Comparison of ENCODE assay signal across 12 cellular contexts in genomic region chr11:64238076-64238475, GRCh38. TPM values are rescaled to one million over a fixed set of nuclear protein-coding genes. Genes with fewer than 3 reads are reported as not detected.
DNase-seq lines count a peak whose midpoint lies in the region; ATAC-seq, FAIRE-seq and TF ChIP-seq lines count a peak whose summit lies in the region.
"Had no signal": no experiment of that assay in that cellular context is flagged by ENCODE, and none has a peak within 500 bp of the region (broad histone marks: within the 10 kb centered on the region; RNA-seq: fewer than 3 reads in every experiment).

No MANE protein-coding gene starts in this region.

- H3K4me3 Mint-ChIP-seq in CD4-positive, CD25-positive, alpha-beta regulatory T cell = peak overlapping the region in 3 of 4 donors; percentile 38 to 87 (median 83)
- H3K4me3 Mint-ChIP-seq in astrocyte (ENCODE audit: unreplicated experiment) = no peak overlapping the region
- H3K4me3 Mint-ChIP-seq in neural crest cell = peak overlapping the region; percentile 86
- H3K4me3 Mint-ChIP-seq: activated T-cell treated with anti-CD3 and anti-CD28 coated beads, Interleukin-2, amount 50 U/mL, for 4 hours had no signal

- no peaks in the 10 kb centered on the region for H3K27me3 ChIP-seq in CD4-positive, CD25-positive, alpha-beta regulatory T cell (ENCODE audit: control insufficient read depth, insufficient read depth, low read length)
- no peaks in the 10 kb centered on the region for H3K27me3 ChIP-seq in HCT116 (ENCODE audit: insufficient read depth, low read length)
- H3K27me3 ChIP-seq in astrocyte (ENCODE audit: insufficient read depth, low read length) = no peaks in the 10 kb centered on the region
- H3K27me3 ChIP-seq: heart left ventricle had no signal

- H3K9me2 ChIP-seq in HCT116 (ENCODE audit: insufficient read depth) = no peaks in the 10 kb centered on the region

- peaks cover 0 to 42% (median 17%) of the 10 kb centered on the region in 4 donors for H3K4me1 Mint-ChIP-seq in CD4-positive, CD25-positive, alpha-beta regulatory T cell
- peaks cover 6% of the 10 kb centered on the region for H3K4me1 Mint-ChIP-seq in astrocyte (ENCODE audit: low read depth, unreplicated experiment)
- peaks cover 20% of the 10 kb centered on the region for H3K4me1 Mint-ChIP-seq in neural crest cell

- no peak for ATAC-seq in CD4-positive, CD25-positive, alpha-beta regulatory T cell (ENCODE audit: low read depth in 2 of 2)
- ATAC-seq in HCT116 (no peak), HG03039 (IDR thresholded peaks at IDR 0.05; ENCODE audit: unreplicated experiment) (no peak), GM18511 (IDR thresholded peaks at IDR 0.05; ENCODE audit: unreplicated experiment) (no peak), GM19452 (IDR thresholded peaks at IDR 0.05; ENCODE audit: unreplicated experiment) (no peak)
- ATAC-seq: activated T-cell treated with anti-CD3 and anti-CD28 coated beads, Interleukin-2, amount 50 U/mL, for 4 hours; heart left ventricle had no signal

- 0 out of 2 replicates have a peak overlapping the region, but pooled peaks have one; percentile 30 for H3K9ac ChIP-seq in HCT116 (ENCODE audit: low read length)
- H3K9ac ChIP-seq in astrocyte (ENCODE audit: low read length) = peak overlapping the region; percentile 26

- CTCF ChIA-PET in HCT116 (lab: Charles Lee) = no interaction called here

- TF ChIP-seq CTCF in HCT116 (IDR thresholded peaks at IDR 0.05 in 2 of 3, conservative IDR thresholded peaks at IDR 0.05 in 1 of 3; ENCODE audit: borderline replicate concordance in 1 of 3, insufficient read depth in 1 of 3, low read depth in 2 of 3, low read length in 2 of 3) (no peak), astrocyte (IDR thresholded peaks at IDR 0.05; ENCODE audit: insufficient read depth, low read depth, low read length) (no peak), neural crest cell (conservative IDR thresholded peaks at IDR 0.05) (no peak)

- BruUV-seq in HCT116 (replicated peaks; lab: Mats Ljungman, UMichigan) = no TSS peak

- POLR2A ChIA-PET in HCT116 (lab: Charles Lee) = no interaction called here

- H3K4me1 ChIP-seq in CD4-positive, CD25-positive, alpha-beta regulatory T cell (ENCODE audit: control insufficient read depth, insufficient read depth, low read length, poor library complexity, severe bottlenecking) = peaks cover 39% of the 10 kb centered on the region
- peaks cover 27 to 58% of the 10 kb centered on the region in 2 experiments for H3K4me1 ChIP-seq in HCT116 (ENCODE audit: control insufficient read depth in 1 of 2, insufficient read depth in 2 of 2, low read length in 2 of 2)
- H3K4me1 ChIP-seq in astrocyte (ENCODE audit: insufficient read depth, low read length) = peaks cover 27% of the 10 kb centered on the region

- H3K79me2 ChIP-seq in HCT116 (ENCODE audit: insufficient read depth, low read length) = peaks cover 23% of the 10 kb centered on the region
- peaks cover 22% of the 10 kb centered on the region for H3K79me2 ChIP-seq in astrocyte (ENCODE audit: insufficient read depth, low read length)

- TF ChIP-seq POLR2A in HCT116 (IDR thresholded peaks at IDR 0.05; ENCODE audit: borderline replicate concordance, extremely low read depth, insufficient read depth, insufficient read length) = no peak

- H3K4me3 ChIP-seq in CD4-positive, CD25-positive, alpha-beta regulatory T cell (ENCODE audit: low read depth, low read length) = no peak overlapping the region
- H3K4me3 ChIP-seq in HCT116 (replicated peaks in 1 of 2; ENCODE audit: low read depth in 1 of 2, low read length in 2 of 2) = no peak overlapping the region
- H3K4me3 ChIP-seq in astrocyte (ENCODE audit: insufficient read depth, low read depth, low read length) = no peak overlapping the region
- H3K4me3 ChIP-seq: heart left ventricle had no signal

- no peaks in the 10 kb centered on the region for H3K9me3 Mint-ChIP-seq in CD4-positive, CD25-positive, alpha-beta regulatory T cell
- H3K9me3 Mint-ChIP-seq in astrocyte (ENCODE audit: unreplicated experiment) (no peaks in the 10 kb centered on the region), neural crest cell (no peaks in the 10 kb centered on the region)
- H3K9me3 Mint-ChIP-seq: activated T-cell treated with anti-CD3 and anti-CD28 coated beads, Interleukin-2, amount 50 U/mL, for 4 hours had no signal

- H4K20me1 ChIP-seq in HCT116 (ENCODE audit: insufficient read depth) (no peaks in the 10 kb centered on the region), astrocyte (ENCODE audit: insufficient read depth, low read length) (peaks cover 17% of the 10 kb centered on the region)

- DNase-seq in CD4-positive, CD25-positive, alpha-beta regulatory T cell = no peak
- DNase-seq in HCT116 (ENCODE audit: low read depth, low spot score) (no peak), astrocyte (ENCODE audit: low read depth) (no peak), neural crest cell (ENCODE audit: low read depth, low spot score) (no peak), NCI-H2227 treated with DMSO at 0.1 percent for 48 hours (lab: John Stamatoyannopoulos, UW) (no peak)
- DNase-seq: activated T-cell treated with anti-CD3 and anti-CD28 coated beads, Interleukin-2, amount 50 U/mL, for 4 hours; dermis blood vessel endothelial cell; KBM-7 had no signal

- H3K27ac Mint-ChIP-seq in CD4-positive, CD25-positive, alpha-beta regulatory T cell = peak overlapping the region in 2 of 3 donors; percentile 17 to 86
- no peak overlapping the region for H3K27ac Mint-ChIP-seq in astrocyte (ENCODE audit: unreplicated experiment)
- no peak overlapping the region for H3K27ac Mint-ChIP-seq in neural crest cell (ENCODE audit: unreplicated experiment)

- FAIRE-seq in astrocyte (lab: Jason Lieb, UNC) = no peak

- no peaks in the 10 kb centered on the region for H3K36me3 Mint-ChIP-seq in CD4-positive, CD25-positive, alpha-beta regulatory T cell
- no peaks in the 10 kb centered on the region for H3K36me3 Mint-ChIP-seq in astrocyte (ENCODE audit: low read depth, unreplicated experiment)
- peaks cover 3% of the 10 kb centered on the region for H3K36me3 Mint-ChIP-seq in neural crest cell (ENCODE audit: low read depth)

- H3K27me3 Mint-ChIP-seq in CD4-positive, CD25-positive, alpha-beta regulatory T cell = no peaks in the 10 kb centered on the region
- H3K27me3 Mint-ChIP-seq in astrocyte (ENCODE audit: low read depth, unreplicated experiment) (no peaks in the 10 kb centered on the region), neural crest cell (ENCODE audit: low read depth) (peaks cover 2% of the 10 kb centered on the region)

- RAD21 ChIA-PET in HCT116 (lab: Charles Lee; ENCODE audit: low non-redundant PET in 1 of 2, low total read pairs in 2 of 2, uncharacterized antibody in 2 of 2, unreplicated experiment in 2 of 2) = no interaction called here

- H2AFZ ChIP-seq in HCT116 (ENCODE audit: low read depth, low read length, poor library complexity, severe bottlenecking) = no peak overlapping the region
- H2AFZ ChIP-seq in astrocyte (ENCODE audit: low read depth, low read length) = no peak overlapping the region

- no peak for TF ChIP-seq RAD21 in HCT116 (IDR thresholded peaks at IDR 0.05; ENCODE audit: low read depth)

- intact Hi-C loops in HCT116 (cut with micrococcal nuclease) = no loop called here

- H3K27ac ChIP-seq in CD4-positive, CD25-positive, alpha-beta regulatory T cell (ENCODE audit: insufficient read depth, low read length, poor library complexity, severe bottlenecking) = no peak overlapping the region
- H3K27ac ChIP-seq in HCT116 (ENCODE audit: low read depth, low read length) (no peak overlapping the region; the same call in 1 of the 2 replicates), astrocyte (ENCODE audit: low read depth, low read length) (no peak overlapping the region)

- no peaks in the 10 kb centered on the region for H3K36me3 ChIP-seq in CD4-positive, CD25-positive, alpha-beta regulatory T cell (ENCODE audit: control insufficient read depth, insufficient read depth, low read length)
- peaks cover 0 to 9% of the 10 kb centered on the region in 2 experiments; a peak in 1 of 4 replicates for H3K36me3 ChIP-seq in HCT116 (ENCODE audit: control insufficient read depth in 1 of 2, insufficient read depth in 2 of 2, low read length in 2 of 2)
- H3K36me3 ChIP-seq in astrocyte (ENCODE audit: insufficient read depth, low read length) = peaks cover 11% of the 10 kb centered on the region

- H3K9me3 ChIP-seq in CD4-positive, CD25-positive, alpha-beta regulatory T cell (ENCODE audit: control insufficient read depth in 2 of 2, low read length in 2 of 2) = no peaks in the 10 kb centered on the region
- H3K9me3 ChIP-seq in HCT116 (ENCODE audit: control insufficient read depth in 1 of 2, insufficient read depth in 1 of 2, low read depth in 1 of 2, low read length in 2 of 2) (no peaks in the 10 kb centered on the region), astrocyte (ENCODE audit: insufficient read depth, low read depth, low read length) (no peaks in the 10 kb centered on the region)
- H3K9me3 ChIP-seq: heart left ventricle had no signal

- H3K4me2 ChIP-seq in HCT116 (ENCODE audit: low read length) (no peak overlapping the region), astrocyte (ENCODE audit: low read length) (no peak overlapping the region)

RNA-seq across cellular contexts. Expression of gene FKBP2, which starts 2.8 kb away (rescaled TPM):
- total RNA-seq in CD4-positive, CD25-positive, alpha-beta regulatory T cell = 21.1 TPM
- 10 to 100 TPM; 36.8 to 47.8 (median 43.2) TPM for polyA plus RNA-seq in CD4-positive, CD25-positive, alpha-beta regulatory T cell
- 69.2 TPM for total RNA-seq in HCT116 (2021; ENCODE audit: unreplicated experiment)
- polyA plus RNA-seq in HCT116 (2012) = 140 and 147 TPM in 2 replicates
- total RNA-seq in astrocyte = 41.5 and 45.6 TPM in 2 replicates
- 29.2 and 33.7 TPM in 2 replicates for total RNA-seq in neural crest cell

RNA-seq across cellular contexts. Expression of gene VEGFB, which starts 3.7 kb away (rescaled TPM):
- total RNA-seq in CD4-positive, CD25-positive, alpha-beta regulatory T cell = 19.6 TPM
- polyA plus RNA-seq in CD4-positive, CD25-positive, alpha-beta regulatory T cell = 1 to 10 TPM; 6.5 to 8.6 (median 8.0) TPM
- 47.5 TPM for total RNA-seq in HCT116 (2021; ENCODE audit: unreplicated experiment)
- polyA plus RNA-seq in HCT116 (2012) = 30.4 and 37.7 TPM in 2 replicates
- 30.4 and 36.8 TPM in 2 replicates for total RNA-seq in astrocyte
- total RNA-seq in neural crest cell = 61.2 and 62.7 TPM in 2 replicates

RNA-seq across cellular contexts. Expression of gene DNAJC4, which starts 7.7 kb away (rescaled TPM):
- 41.9 TPM for total RNA-seq in CD4-positive, CD25-positive, alpha-beta regulatory T cell
- 10 to 100 TPM; 18.1 to 22.8 (median 20.4) TPM for polyA plus RNA-seq in CD4-positive, CD25-positive, alpha-beta regulatory T cell
- 25.8 TPM for total RNA-seq in HCT116 (2021; ENCODE audit: unreplicated experiment)
- 31.7 and 34.5 TPM in 2 replicates for polyA plus RNA-seq in HCT116 (2012)
- 23.8 and 25.7 TPM in 2 replicates for total RNA-seq in astrocyte
- 27.2 TPM in 2 replicates for total RNA-seq in neural crest cell

RNA-seq across cellular contexts. Expression of gene PPP1R14B, which starts 8.7 kb away (rescaled TPM):
- total RNA-seq in CD4-positive, CD25-positive, alpha-beta regulatory T cell = 22.4 TPM
- polyA plus RNA-seq in CD4-positive, CD25-positive, alpha-beta regulatory T cell = 10 to 100 TPM; 23.0 to 37.6 (median 29.4) TPM
- total RNA-seq in HCT116 (2021; ENCODE audit: unreplicated experiment) (332 TPM), astrocyte (338 and 370 TPM in 2 replicates), neural crest cell (286 and 296 TPM in 2 replicates)
- 232 and 272 TPM in 2 replicates for polyA plus RNA-seq in HCT116 (2012)

RNA-seq across cellular contexts. Expression of gene NUDT22, which starts 12.0 kb away (rescaled TPM):
- total RNA-seq in CD4-positive, CD25-positive, alpha-beta regulatory T cell = 43.1 TPM
- 10 to 100 TPM; 35.8 to 46.9 (median 40.7) TPM for polyA plus RNA-seq in CD4-positive, CD25-positive, alpha-beta regulatory T cell
- total RNA-seq in HCT116 (2021; ENCODE audit: unreplicated experiment) (70.9 TPM), astrocyte (40.2 and 40.7 TPM in 2 replicates), neural crest cell (35.7 and 40.8 TPM in 2 replicates)
- polyA plus RNA-seq in HCT116 (2012) = 75.6 and 77.1 TPM in 2 replicates

Comparison
In these comparisons a context has a peak if more than half of its experiments do, and no peak if none do; other contexts are left out.
1. H3K27ac Mint-ChIP-seq: peak in CD4-positive, CD25-positive, alpha-beta regulatory T cell (2 of 3); none in astrocyte (single experiment) and neural crest cell (single experiment).